In the genomic region with DNA sequence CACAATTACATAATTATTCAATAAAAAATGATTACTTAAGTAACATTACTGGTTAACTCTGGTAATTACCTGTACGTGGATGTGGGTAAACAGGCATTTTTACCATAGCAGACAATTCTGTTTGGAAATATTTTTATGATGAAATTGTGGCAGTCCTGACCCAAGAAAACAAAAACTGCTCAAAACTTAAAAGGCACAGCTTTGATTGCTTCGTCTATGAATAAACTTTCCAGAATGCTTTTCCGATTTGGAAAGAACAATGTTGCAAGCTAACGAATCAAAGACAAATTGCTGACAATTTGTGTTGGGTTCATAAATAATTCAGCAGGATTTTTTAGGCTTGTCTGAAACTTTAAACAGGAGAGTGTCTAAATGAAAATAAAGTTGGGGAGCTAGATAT, we compare ENCODE assay signal across 35 cellular contexts.
"Had no signal": no experiment of that assay in that cellular context is flagged by ENCODE, and none has a peak within 500 bp of the region (broad histone marks: within the 10 kb centered on the region; RNA-seq: fewer than 3 reads in every experiment).

No MANE protein-coding gene starts in this region.

- H3K9ac ChIP-seq: KMS-11 had no signal

- H3K36me3 ChIP-seq: MG63 had no signal

- H3K27me3 ChIP-seq: MG63 had no signal

- DNase-seq: Karpas-422, Kasumi-1, KBM-7, KG1, MG63, MM.1S, MV-4-11, NCI-H1048, NCI-H1092, NCI-H1092 treated with DMSO at 0.1 percent for 48 hours, NCI-H1105, NCI-H1105 treated with DMSO at 0.1 percent for 48 hours, NCI-H1417, NCI-H1417 treated with DMSO at 0.1 percent for 48 hours, NCI-H1436, NCI-H1436 treated with DMSO at 0.1 percent for 48 hours, NCI-H146, NCI-H1694, NCI-H1694 treated with DMSO at 0.1 percent for 48 hours, NCI-H187, NCI-H187 treated with DMSO at 0.1 percent for 48 hours, NCI-H1930, NCI-H2029, NCI-H2029 treated with DMSO at 0.1 percent for 48 hours, NCI-H2081, NCI-H2081 treated with DMSO at 0.1 percent for 48 hours, NCI-H2107, NCI-H2171, NCI-H2171 treated with DMSO at 0.1 percent for 48 hours, NCI-H2227 treated with DMSO at 0.1 percent for 48 hours, NCI-H226, NCI-H345, NCI-H446, NCI-H446 treated with DMSO at 0.1 percent for 48 hours had no signal

- H3K9me3 ChIP-seq: MG63 had no signal

- H3K27ac ChIP-seq: KMS-11 had no signal

- H3K4me2 ChIP-seq: KMS-11 had no signal

- H3K4me3 ChIP-seq: MG63 had no signal
